Comparison of ENCODE assay signal across 8 cellular contexts in the genomic region with DNA sequence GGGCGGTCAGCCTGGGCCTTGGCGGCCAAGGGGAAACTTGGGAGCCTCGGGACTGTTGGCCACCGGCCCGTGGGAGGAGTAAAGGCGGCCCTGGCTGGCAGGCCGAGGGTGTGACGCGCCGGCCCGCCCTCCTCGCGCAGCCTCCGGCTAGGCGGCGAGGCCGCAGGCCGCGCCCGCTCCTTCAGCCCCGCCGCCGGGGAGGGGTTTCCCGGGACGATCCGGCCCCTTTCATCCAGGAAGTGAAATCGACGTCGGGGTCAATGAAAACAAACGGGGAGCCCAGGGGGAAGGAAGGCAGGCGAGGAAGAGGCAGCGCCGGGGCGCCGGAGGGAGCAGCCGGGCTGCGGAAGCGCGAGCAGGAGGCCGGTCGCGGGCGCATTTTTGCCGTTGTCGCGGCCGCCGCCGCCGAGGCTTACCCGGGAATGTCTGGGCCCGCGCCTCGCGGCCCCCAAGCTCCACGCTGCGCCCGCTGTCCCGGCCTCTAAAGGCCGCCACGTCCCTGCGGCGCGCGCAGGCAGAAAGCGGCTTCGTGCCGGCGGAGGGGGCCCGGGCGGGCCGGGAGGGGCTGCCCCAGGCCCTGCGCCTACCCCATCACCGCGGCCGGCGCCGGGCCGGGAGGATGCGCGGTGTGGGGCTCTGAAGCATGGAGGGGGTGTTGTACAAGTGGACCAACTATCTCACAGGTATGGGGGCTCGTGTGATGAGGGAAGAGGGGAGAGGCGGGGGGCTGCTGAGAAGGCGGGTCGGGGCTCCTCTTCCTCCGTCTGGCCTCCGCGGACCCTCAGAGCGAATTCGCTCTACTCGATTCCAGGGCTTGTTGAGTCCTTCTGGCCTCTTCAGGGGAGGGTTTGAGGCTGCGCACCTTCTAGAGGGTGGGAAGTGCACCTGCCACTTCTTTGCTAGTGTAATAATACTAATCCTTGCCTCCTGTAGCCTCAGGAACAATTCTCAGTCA. TPM values are rescaled to one million over a fixed set of nuclear protein-coding genes. Genes with fewer than 3 reads are reported as not detected.
A peak's percentile ranks its signal among the peaks of the same experiment; 100 is the strongest.
DNase-seq lines count a peak whose midpoint lies in the region; ATAC-seq, FAIRE-seq and TF ChIP-seq lines count a peak whose summit lies in the region.

A gene (plus strand): TSS at position 231 of the 955 bp plus-strand sequence. CDS start 413 bp downstream, at position 644.

- H3K27ac ChIP-seq in HUES6 (ENCODE audit: low read depth, low read length) = no peak within 1 kb of the TSS
- peak within 1 kb of the TSS; percentile 86 for H3K27ac ChIP-seq in OCI-LY7 (ENCODE audit: low read depth, low read length, poor library complexity, severe bottlenecking)

- H3K9ac ChIP-seq in HUES6 (ENCODE audit: low read length) = peak within 1 kb of the TSS; percentile 61

- no peaks in the 10 kb centered on the region for H3K36me3 ChIP-seq in HUES6 (ENCODE audit: control insufficient read depth, insufficient read depth, low read length)
- H3K36me3 ChIP-seq in OCI-LY7 (ENCODE audit: insufficient read depth, low read length) = no peaks in the 10 kb centered on the region

- DNase-seq in D721Med (ENCODE audit: insufficient read length, low spot score) = peak; percentile 46
- peak; percentile 80 for DNase-seq in OCI-LY7 (ENCODE audit: low spot score)
- peak; percentile 58 for DNase-seq in activated T-cell treated with anti-CD3 and anti-CD28 coated beads for 1 hour (ENCODE audit: low read depth)
- peak; percentile 86 for DNase-seq in epidermal melanocyte (ENCODE audit: insufficient read length, low spot score)
- peak; percentile 38 to 59 for DNase-seq in stimulated activated CD8-positive, alpha-beta memory T cell treated with anti-CD3 and anti-CD28 coated beads, Interleukin-4, amount 100 ng/mL, for 1 hour (ENCODE audit: low read depth in 2 of 2, low spot score in 1 of 2)

- H3K4me3 ChIP-seq in HUES6 (ENCODE audit: low read depth, low read length) (peak within 1 kb of the TSS; percentile 72), OCI-LY7 (ENCODE audit: low read depth, low read length, poor library complexity, severe bottlenecking) (peak within 1 kb of the TSS; percentile 78), mononuclear cell (ENCODE audit: low read length) (peak within 1 kb of the TSS; percentile 59)

- peak within 1 kb of the TSS; percentile 100; the same call in 1 of the 2 replicates for H2AFZ ChIP-seq in OCI-LY7 (ENCODE audit: low read length)

- intact Hi-C loops in OCI-LY7 (cut with micrococcal nuclease; ENCODE audit: unreplicated experiment) = no loop called here

- no TSS peak for BruUV-seq in OCI-LY7 (replicated peaks; lab: Mats Ljungman, UMichigan)

- H3K9me2 ChIP-seq in OCI-LY7 (ENCODE audit: insufficient read depth, low read length) = no peaks in the 10 kb centered on the region

- no peaks in the 10 kb centered on the region for H3K9me3 ChIP-seq in HUES6 (ENCODE audit: control insufficient read depth, insufficient read depth, low read depth, low read length)
- no peaks in the 10 kb centered on the region for H3K9me3 ChIP-seq in OCI-LY7 (ENCODE audit: low read length)
- no peaks in the 10 kb centered on the region for H3K9me3 ChIP-seq in mononuclear cell (ENCODE audit: low read depth, low read length)

- peaks cover 58% of the 10 kb centered on the region for H3K79me2 ChIP-seq in OCI-LY7 (ENCODE audit: insufficient read depth, low read depth, low read length)

- CTCF ChIA-PET in OCI-LY7 (lab: Charles Lee; ENCODE audit: unreplicated experiment) = interaction anchor here (0.6 kb wide), 1 partner anchor 30 kb away, joined by 3 read pairs; a partner anchor contains a TSS

- H3K27me3 ChIP-seq in HUES6 (ENCODE audit: control insufficient read depth, insufficient read depth, low read length) = no peaks in the 10 kb centered on the region; the same call in 1 of the 2 replicates
- no peaks in the 10 kb centered on the region for H3K27me3 ChIP-seq in mononuclear cell (ENCODE audit: insufficient read depth, low read length)

- POLR2A ChIA-PET in OCI-LY7 (lab: Charles Lee) = interaction anchor here (0.7 to 2.4 kb wide), 6 partner anchors 10 to 117 kb away, joined by 3 to 21 read pairs (median 4); a partner anchor contains a TSS

- peaks cover 20% of the 10 kb centered on the region; the same call in 1 of the 2 replicates for H4K20me1 ChIP-seq in OCI-LY7 (ENCODE audit: insufficient read depth, low read length)

- H3K4me1 ChIP-seq in HUES6 (ENCODE audit: control insufficient read depth, insufficient read depth, low read length) = peaks cover 15% of the 10 kb centered on the region
- H3K4me1 ChIP-seq in OCI-LY7 (ENCODE audit: insufficient read depth, low read length, poor library complexity, severe bottlenecking) = peaks cover 38% of the 10 kb centered on the region
- peaks cover 42% of the 10 kb centered on the region for H3K4me1 ChIP-seq in mononuclear cell (ENCODE audit: insufficient read depth, low read length)

- ATAC-seq in GM21447 (IDR thresholded peaks at IDR 0.05; ENCODE audit: unreplicated experiment) = peak; percentile 54

- TF ChIP-seq CTCF in D721Med (IDR thresholded peaks at IDR 0.05; ENCODE audit: insufficient read depth, missing control alignments) = no peak
- no peak for TF ChIP-seq CTCF in OCI-LY7 (conservative IDR thresholded peaks at IDR 0.05; ENCODE audit: low read length)

- no peak for FAIRE-seq in D721Med (lab: Jason Lieb, UNC)

- peak within 1 kb of the TSS; percentile 97 for H3K4me2 ChIP-seq in OCI-LY7 (ENCODE audit: low read length)

RNA-seq across cellular contexts. Expression of the gene that starts here (rescaled TPM):
- total RNA-seq in OCI-LY7 (2014; rRNA removed; shearing (Covaris generic)) = 3.6 and 6.9 TPM in 2 replicates
- total RNA-seq in OCI-LY7 (2022) (19.2 and 19.5 TPM in 2 replicates), mononuclear cell (17.6 TPM)
